In genomic region chr5:441996-442334, GRCh38 we compare ENCODE assay signal across 1 cellular context.
TF ChIP-seq lines count a peak whose summit lies in the region.

No MANE protein-coding gene starts in this region.

TF ChIP-seq in K562, 482 proteins besides CTCF, POLR2A, EP300 and RAD21 (continued from another document):
- TF ChIP-seq JUND (IDR thresholded peaks at IDR 0.05; ENCODE audit: borderline replicate concordance, low read depth, low read length) (no peak), JUND (tag; IDR thresholded peaks at IDR 0.05; ENCODE audit: borderline replicate concordance, low read depth, low read length) (no peak)
TF ChIP-seq in K562: peak in this region for 2.
